6 cellular contexts compared by ENCODE assay signal in the genomic region with DNA sequence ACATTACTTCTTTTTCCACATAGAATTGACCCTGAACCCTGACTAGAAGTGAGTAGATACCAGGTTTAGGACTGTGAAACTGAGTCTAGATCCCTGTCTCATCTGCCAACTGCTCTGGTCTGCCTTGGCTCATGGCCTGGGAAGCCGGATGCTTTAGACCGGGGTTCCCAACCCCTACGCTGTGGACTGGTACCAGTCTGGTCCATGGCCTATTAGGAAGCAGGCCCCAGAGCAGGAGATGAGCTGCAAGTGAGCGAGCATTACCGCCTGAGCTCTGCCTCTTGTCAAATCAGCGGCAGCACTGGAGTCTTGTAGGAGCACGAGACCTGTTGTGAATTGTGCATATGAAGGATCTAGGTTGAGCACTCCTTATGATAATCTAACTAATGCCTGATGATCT.
"Had no signal": no experiment of that assay in that cellular context is flagged by ENCODE, and none has a peak within 500 bp of the region (broad histone marks: within the 10 kb centered on the region; RNA-seq: fewer than 3 reads in every experiment).

No MANE protein-coding gene starts in this region.

- H3K36me3 Mint-ChIP-seq: IgD-negative memory B cell had no signal

- DNase-seq: IMR-90, KBM-7, KG1 had no signal

- H3K27me3 Mint-ChIP-seq: IgD-negative memory B cell had no signal

- ATAC-seq: HepG2, K562 had no signal

- H3K27ac Mint-ChIP-seq: IgD-negative memory B cell had no signal

- H3K4me3 Mint-ChIP-seq: IgD-negative memory B cell had no signal

- H3K4me1 Mint-ChIP-seq: IgD-negative memory B cell had no signal
